In the genomic region with DNA sequence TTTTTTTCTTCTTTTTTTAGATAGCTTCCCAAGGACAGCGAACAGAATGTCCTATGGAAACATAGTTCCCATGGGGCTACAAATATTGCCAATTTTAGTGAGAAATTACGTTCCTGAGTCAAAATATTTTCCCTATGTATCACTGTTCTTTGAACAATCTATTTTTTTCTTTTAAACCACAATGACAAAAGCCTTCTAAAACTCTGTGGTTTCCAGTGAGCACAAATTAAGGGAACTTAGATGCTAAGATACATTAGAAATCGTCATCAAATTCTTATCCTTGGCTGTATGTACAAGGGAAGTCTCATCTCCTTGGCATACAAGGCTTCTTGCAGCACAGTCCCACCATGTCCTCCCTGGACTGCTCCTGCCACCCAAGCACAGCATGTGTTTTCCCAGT, we compare ENCODE assay signal across 12 cellular contexts. TPM values are rescaled to one million over a fixed set of nuclear protein-coding genes. Genes with fewer than 3 reads are reported as not detected.
DNase-seq lines count a peak whose midpoint lies in the region; ATAC-seq and TF ChIP-seq lines count a peak whose summit lies in the region.
"Had no signal": no experiment of that assay in that cellular context is flagged by ENCODE, and none has a peak within 500 bp of the region (broad histone marks: within the 10 kb centered on the region; RNA-seq: fewer than 3 reads in every experiment).

No MANE protein-coding gene starts in this region.

- peak; percentile 87 for DNase-seq in EL
- peak; percentile 28 for DNase-seq in RKO (ENCODE audit: low spot score)
- peak; percentile 98 for DNase-seq in fibroblast of mammary gland (ENCODE audit: low read depth)
- no peak for DNase-seq in NCI-H1092 (lab: John Stamatoyannopoulos, UW)
- no peak for DNase-seq in GM19240 (ENCODE audit: insufficient read length, low spot score)
- no peak for DNase-seq in posterior cingulate gyrus
- DNase-seq: body of pancreas, NCI-H2171, pancreas, upper lobe of left lung had no signal

- intact Hi-C loops in posterior cingulate gyrus (cut with DNase I) = no loop called here

- H3K4me3 ChIP-seq in fibroblast of mammary gland (ENCODE audit: control insufficient read depth, low read depth, low read length) (no peak overlapping the region), skeletal muscle satellite cell (ENCODE audit: low read length) (peak overlapping the region; percentile 33)
- H3K4me3 ChIP-seq: body of pancreas, pancreas, upper lobe of left lung had no signal

- H3K9me3 ChIP-seq in skeletal muscle satellite cell (replicated peaks; ENCODE audit: low read length) = no peaks in the 10 kb centered on the region
- H3K9me3 ChIP-seq: body of pancreas, pancreas, upper lobe of left lung had no signal

- H3K27me3 ChIP-seq in skeletal muscle satellite cell (ENCODE audit: control insufficient read depth, insufficient read depth, low read length) = no peaks in the 10 kb centered on the region
- H3K27me3 ChIP-seq: body of pancreas, pancreas, upper lobe of left lung had no signal

- TF ChIP-seq CTCF in fibroblast of mammary gland (conservative IDR thresholded peaks at IDR 0.05; ENCODE audit: control insufficient read depth, insufficient read depth, low read depth, low read length) = no peak

- H3K9ac ChIP-seq in skeletal muscle satellite cell (ENCODE audit: low read depth, low read length) = peak overlapping the region; percentile 87

- ATAC-seq in HG02610 (IDR thresholded peaks at IDR 0.05; ENCODE audit: unreplicated experiment) = no peak
- ATAC-seq: body of pancreas had no signal

- H3K36me3 ChIP-seq in skeletal muscle satellite cell (ENCODE audit: insufficient read depth, low read length) = no peaks in the 10 kb centered on the region
- H3K36me3 ChIP-seq: pancreas, upper lobe of left lung had no signal

- H3K4me1 ChIP-seq in skeletal muscle satellite cell (ENCODE audit: control insufficient read depth, insufficient read depth, low read length) = peaks cover 35% of the 10 kb centered on the region
- H3K4me1 ChIP-seq: pancreas had no signal

- H3K4me2 ChIP-seq in skeletal muscle satellite cell (ENCODE audit: low read length) = peak overlapping the region; percentile 69

RNA-seq across cellular contexts. Expression of gene CPM, which starts 17.9 kb away (rescaled TPM):
- total RNA-seq in skeletal muscle satellite cell (2012; rRNA removed) = 11.7 and 13.8 TPM in 2 replicates

Comparison
In these comparisons a context has a peak if more than half of its experiments do, and no peak if none do; other contexts are left out.
1. DNase-seq: peak in EL (single experiment), RKO (single experiment) and fibroblast of mammary gland (single experiment); none in NCI-H1092 (single experiment), GM19240 (single experiment) and posterior cingulate gyrus (0 of 10).